In genomic region chr7:33108591-33108930, GRCh38 we compare ENCODE assay signal across 8 cellular contexts. TPM values are rescaled to one million over a fixed set of nuclear protein-coding genes. Genes with fewer than 3 reads are reported as not detected.
DNase-seq lines count a peak whose midpoint lies in the region; ATAC-seq, FAIRE-seq and TF ChIP-seq lines count a peak whose summit lies in the region.

No MANE protein-coding gene starts in this region.

- CTCF ChIA-PET in A549 (lab: Yijun Ruan, JAX) (interaction anchor here (0.7 to 4.1 kb wide), 32 partner anchors 10 to 418 kb away, joined by 3 to 26 read pairs (median 4); partner anchors contain the start of genes BBS9, FKBP9 and NT5C3A), IMR-90 (lab: Yijun Ruan, JAX) (interaction anchor here (0.7 to 1.6 kb wide), 5 partner anchors 22 to 301 kb away, joined by 3 to 5 read pairs (median 3); no protein-coding TSS in a partner anchor)
- CTCF ChIA-PET in activated CD4-positive, alpha-beta memory T cell treated with anti-CD3 and anti-CD28 coated beads, Interleukin-2, amount 10 ng/mL, durations not matched to agents 7 days and 5 days (lab: Charles Lee) = interaction anchor here (0.7 to 4.5 kb wide), 33 partner anchors 9 to 618 kb away, joined by 3 to 59 read pairs (median 6); partner anchors contain the start of genes BBS9, KBTBD2, LSM5 and NT5C3A

- no peaks in the 10 kb centered on the region for H3K9me1 ChIP-seq in IMR-90 (ENCODE audit: insufficient read depth, low read length)

- H3K56ac ChIP-seq in IMR-90 (ENCODE audit: extremely low read depth, insufficient read depth, low read length) = peak overlapping the region; percentile 71; the same call in 1 of the 2 replicates

- TF ChIP-seq POLR2A in A549 (IDR thresholded peaks at IDR 0.05; ENCODE audit: low read length) (no peak), IMR-90 (IDR thresholded peaks at IDR 0.05; ENCODE audit: low read depth, low read length) (no peak)

- H3K4me3 ChIP-seq in A549 (peak overlapping the region; percentile 90), IMR-90 (ENCODE audit: insufficient read depth, low read depth, low read length) (peak overlapping the region; percentile 92), skeletal muscle satellite cell (ENCODE audit: low read length) (peak overlapping the region; percentile 92)

- H3K27ac ChIP-seq in A549 (peak overlapping the region; percentile 90 to 97), IMR-90 (ENCODE audit: insufficient read depth, low read length) (peak overlapping the region; percentile 62)

- no peak overlapping the region for H2BK20ac ChIP-seq in IMR-90 (ENCODE audit: low read depth, low read length)

- peak overlapping the region; percentile 77 for H3K9ac ChIP-seq in IMR-90 (ENCODE audit: low read depth, low read length)
- H3K9ac ChIP-seq in skeletal muscle satellite cell (ENCODE audit: low read depth, low read length) = peak overlapping the region; percentile 86

- peak overlapping the region; percentile 54 for H3K27ac Mint-ChIP-seq in activated CD4-positive, alpha-beta memory T cell treated with anti-CD3 and anti-CD28 coated beads, Interleukin-2, amount 10 ng/mL, durations not matched to agents 7 days and 5 days
- H3K27ac Mint-ChIP-seq in glutamatergic neuron (ENCODE audit: unreplicated experiment) = peak overlapping the region; percentile 91

- no peak for TF ChIP-seq EP300 in A549 (IDR thresholded peaks at IDR 0.05)

- DNase-seq in A549 (ENCODE audit: low read depth in 1 of 2, low spot score in 1 of 2) = peak in 1 of 2 experiments; percentile 31
- DNase-seq in IMR-90 = no peak
- DNase-seq in activated CD4-positive, alpha-beta memory T cell treated with anti-CD3 and anti-CD28 coated beads, Interleukin-2, amount 10 ng/mL, durations not matched to agents 7 days and 5 days = no peak
- DNase-seq in glutamatergic neuron = peak; percentile 21
- no peak for DNase-seq in DMS79 (lab: John Stamatoyannopoulos, UW)
- no peak for DNase-seq in AG20443 (ENCODE audit: low spot score)

- peaks cover 13% of the 10 kb centered on the region for H4K20me1 ChIP-seq in IMR-90 (ENCODE audit: insufficient read depth, low read length)

- ATAC-seq in A549 (peak; percentile 37 to 57), GM18907 (IDR thresholded peaks at IDR 0.05; ENCODE audit: unreplicated experiment) (peak; percentile 19), IMR-90 (ENCODE audit: low read depth) (peak; percentile 1; the same call in 1 of the 2 replicates)

- BruUV-seq in IMR-90 (replicated peaks; lab: Mats Ljungman, UMichigan) = no TSS peak

- dilution Hi-C loops in IMR-90 (cut with HindIII; ENCODE audit: low sequenced_read_pairs, unreplicated experiment) = no loop called here

- TF ChIP-seq RAD21 in A549 (conservative IDR thresholded peaks at IDR 0.05 in 1 of 2, IDR thresholded peaks at IDR 0.05 in 1 of 2) (no peak), IMR-90 (IDR thresholded peaks at IDR 0.05; ENCODE audit: low read length) (no peak)

- H4K8ac ChIP-seq in IMR-90 (ENCODE audit: low read depth in 2 of 2, low read length in 2 of 2) = peak overlapping the region in 1 of 2 experiments; percentile 63; a peak in 1 of 4 replicates

- H3K36me3 ChIP-seq in IMR-90 (ENCODE audit: control insufficient read depth, insufficient read depth, low read length) = peaks cover under 1% of the 10 kb centered on the region
- H3K36me3 ChIP-seq in skeletal muscle satellite cell (ENCODE audit: insufficient read depth, low read length) = no peaks in the 10 kb centered on the region

- 0 out of 2 replicates have a peak overlapping the region, but pooled peaks have one; percentile 41 for H3K14ac ChIP-seq in IMR-90 (replicated peaks; ENCODE audit: low read depth, low read length)

- H3K27me3 Mint-ChIP-seq in activated CD4-positive, alpha-beta memory T cell treated with anti-CD3 and anti-CD28 coated beads, Interleukin-2, amount 10 ng/mL, durations not matched to agents 7 days and 5 days = peaks cover 19% of the 10 kb centered on the region
- H3K27me3 Mint-ChIP-seq in glutamatergic neuron (ENCODE audit: unreplicated experiment) = no peaks in the 10 kb centered on the region

- no peak for TF ChIP-seq CTCF in A549 (IDR thresholded peaks at IDR 0.05)
- TF ChIP-seq CTCF in IMR-90 (conservative IDR thresholded peaks at IDR 0.05; ENCODE audit: low read depth, low read length) = no peak
- no peak for TF ChIP-seq CTCF in glutamatergic neuron (IDR thresholded peaks at IDR 0.05; ENCODE audit: partially characterized antibody, unreplicated experiment)

- H2BK5ac ChIP-seq in IMR-90 (ENCODE audit: low read depth, low read length, poor library complexity, severe bottlenecking) = no peak overlapping the region

- peak overlapping the region; percentile 83 for H3K4me3 Mint-ChIP-seq in activated CD4-positive, alpha-beta memory T cell treated with anti-CD3 and anti-CD28 coated beads, Interleukin-2, amount 10 ng/mL, durations not matched to agents 7 days and 5 days
- peak overlapping the region; percentile 99 for H3K4me3 Mint-ChIP-seq in glutamatergic neuron (ENCODE audit: unreplicated experiment)

- peaks cover 6% of the 10 kb centered on the region; the same call in 1 of the 2 replicates for H3K27me3 ChIP-seq in IMR-90 (ENCODE audit: control insufficient read depth, insufficient read depth, low read length)
- H3K27me3 ChIP-seq in skeletal muscle satellite cell (ENCODE audit: control insufficient read depth, insufficient read depth, low read length) = peaks cover 6% of the 10 kb centered on the region

- no peaks in the 10 kb centered on the region for H3K36me3 Mint-ChIP-seq in activated CD4-positive, alpha-beta memory T cell treated with anti-CD3 and anti-CD28 coated beads, Interleukin-2, amount 10 ng/mL, durations not matched to agents 7 days and 5 days (ENCODE audit: low read depth)
- no peaks in the 10 kb centered on the region for H3K36me3 Mint-ChIP-seq in glutamatergic neuron (ENCODE audit: unreplicated experiment)

- H3K9me3 Mint-ChIP-seq in activated CD4-positive, alpha-beta memory T cell treated with anti-CD3 and anti-CD28 coated beads, Interleukin-2, amount 10 ng/mL, durations not matched to agents 7 days and 5 days = no peaks in the 10 kb centered on the region
- peaks cover 4% of the 10 kb centered on the region for H3K9me3 Mint-ChIP-seq in glutamatergic neuron (ENCODE audit: unreplicated experiment)

- H3K4me1 ChIP-seq in A549 (peaks cover 13% of the 10 kb centered on the region; the same call in 2 of the 3 replicates), IMR-90 (ENCODE audit: control insufficient read depth, insufficient read depth, low read length) (peaks cover 6% of the 10 kb centered on the region), skeletal muscle satellite cell (ENCODE audit: control insufficient read depth, insufficient read depth, low read length) (peaks cover 14% of the 10 kb centered on the region)

- FAIRE-seq in A549 (lab: Jason Lieb, UNC) = no peak

- H3K18ac ChIP-seq in IMR-90 (ENCODE audit: low read depth, low read length) = no peak overlapping the region

- intact Hi-C loops in IMR-90 (cut with micrococcal nuclease) = loop anchor here (2.0 to 5.0 kb wide), 5 partner anchors 151 to 614 kb away; partner anchors contain the start of genes AVL9, FKBP9 and KBTBD2

- H2AFZ ChIP-seq in IMR-90 (replicated peaks; ENCODE audit: low read length, poor library complexity) = peak overlapping the region; percentile 95

- H3K4ac ChIP-seq in IMR-90 (ENCODE audit: low read depth, low read length) = peak overlapping the region; percentile 68

- peak overlapping the region; percentile 60 for H2AK9ac ChIP-seq in IMR-90 (replicated peaks; ENCODE audit: low read depth, low read length, poor library complexity)

- H2BK120ac ChIP-seq in IMR-90 (ENCODE audit: low read depth, low read length) = no peak overlapping the region

- H4K91ac ChIP-seq in IMR-90 (ENCODE audit: insufficient read depth, low read depth, low read length) = no peak overlapping the region

- H2AK5ac ChIP-seq in IMR-90 (ENCODE audit: low read depth, low read length) = no peak overlapping the region

- peaks cover 26 to 36% of the 10 kb centered on the region in 2 experiments for H3K79me1 ChIP-seq in IMR-90 (ENCODE audit: low read depth in 1 of 2, low read length in 2 of 2)

- POLR2A ChIA-PET in A549 (lab: Yijun Ruan, JAX) (interaction anchor here (1.3 kb wide), 1 partner anchor 151 kb away, joined by 5 read pairs; the partner anchor contains the start of gene FKBP9), IMR-90 (lab: Charles Lee; ENCODE audit: unreplicated experiment) (no interaction called here)
- POLR2A ChIA-PET in activated CD4-positive, alpha-beta memory T cell treated with anti-CD3 and anti-CD28 coated beads, Interleukin-2, amount 10 ng/mL, durations not matched to agents 7 days and 5 days (lab: Charles Lee) = interaction anchor here (0.8 to 3.0 kb wide), 9 partner anchors 31 to 263 kb away, joined by 3 to 25 read pairs (median 4); partner anchors contain the start of genes KBTBD2 and NT5C3A

- H3K4me2 ChIP-seq in A549 (peak overlapping the region; percentile 75), IMR-90 (ENCODE audit: low read depth, low read length) (peak overlapping the region; percentile 100), skeletal muscle satellite cell (ENCODE audit: low read length) (peak overlapping the region; percentile 94)

- H3K4me1 Mint-ChIP-seq in activated CD4-positive, alpha-beta memory T cell treated with anti-CD3 and anti-CD28 coated beads, Interleukin-2, amount 10 ng/mL, durations not matched to agents 7 days and 5 days = peaks cover 34% of the 10 kb centered on the region
- H3K4me1 Mint-ChIP-seq in glutamatergic neuron (ENCODE audit: low read depth, unreplicated experiment) = peaks cover 7% of the 10 kb centered on the region

- H3K9me3 ChIP-seq in A549 (no peaks in the 10 kb centered on the region), IMR-90 (ENCODE audit: control insufficient read depth, insufficient read depth, low read length) (no peaks in the 10 kb centered on the region), skeletal muscle satellite cell (replicated peaks; ENCODE audit: low read length) (no peaks in the 10 kb centered on the region)

- peak overlapping the region; percentile 8 for H3K23ac ChIP-seq in IMR-90 (ENCODE audit: low read depth, low read length)

- in situ Hi-C loops in IMR-90 (cut with MboI; ENCODE audit: low sequenced_read_pairs) = no loop called here

- no peak overlapping the region for H2BK15ac ChIP-seq in IMR-90 (ENCODE audit: low read depth, low read length)

- under 1% methylated on average over 7 of the region's 7 CpGs for WGBS in A549 (ENCODE audit: missing lambda C conversion rate)
- WGBS in IMR-90 (ENCODE audit: extremely low coverage in 2 of 2, insufficient read length in 1 of 2), 2 experiments = 0% methylated on average over 1 of the region's 7 CpGs; no CpG with 5 or more reads in 1 of the 2 experiments

- no peak overlapping the region; the same call in 1 of the 2 replicates for H4K5ac ChIP-seq in IMR-90 (ENCODE audit: low read depth, low read length)

RNA-seq across cellular contexts. Expression of gene RP9, which starts 0.6 kb away (rescaled TPM):
- polyA plus RNA-seq in A549 (2011; rRNA removed) = 34.4 and 51.5 TPM in 2 replicates
- polyA plus RNA-seq in A549 (2012; cell fraction: cytosol; rRNA removed) = 19.5 and 22.7 TPM in 2 replicates
- polyA plus RNA-seq in A549 (2012; cell fraction: nucleus; rRNA removed) = 10.0 and 13.3 TPM in 2 replicates
- polyA plus RNA-seq in A549 (2017; fragmentation: RNase III; extraction: RNeasy Plus Mini Kit Qiagen cat#74134 plus additional on column Dnase treatment) = 25.1 to 28.8 TPM (median 25.7 TPM) in 3 replicates
- 13.5 and 13.6 TPM in 2 replicates for polyA minus RNA-seq in A549 (2011; rRNA and poly(A)+ RNA removed)
- 9.5 and 14.7 TPM in 2 replicates for total RNA-seq in IMR-90 (2012; rRNA removed)
- polyA plus RNA-seq in IMR-90 (2012; rRNA removed) = 18.1 and 18.3 TPM in 2 replicates
- 5.6 and 7.2 TPM in 2 replicates for polyA plus RNA-seq in IMR-90 (2012; cell fraction: cytosol; rRNA removed)
- polyA plus RNA-seq in IMR-90 (2012; cell fraction: nucleus; rRNA removed; ENCODE audit: low replicate concordance) = 7.2 and 14.9 TPM in 2 replicates
- total RNA-seq in activated CD4-positive, alpha-beta memory T cell treated with anti-CD3 and anti-CD28 coated beads, Interleukin-2, amount 10 ng/mL, durations not matched to agents 7 days and 5 days = 10 to 100 TPM in 1 of 2 experiments, 1 to 10 TPM in 1; 9.7 to 11.5 TPM
- total RNA-seq in glutamatergic neuron (ENCODE audit: unreplicated experiment) = 26.4 TPM
- 5.1 and 6.1 TPM in 2 replicates for total RNA-seq in skeletal muscle satellite cell (2012; rRNA removed)

RNA-seq across cellular contexts. Expression of gene BBS9, which starts 20.8 kb away (rescaled TPM):
- polyA plus RNA-seq in A549 (2011; rRNA removed) = 9.1 and 9.2 TPM in 2 replicates
- polyA plus RNA-seq in A549 (2012; cell fraction: cytosol; rRNA removed) = 1.8 and 2.4 TPM in 2 replicates
- 1.1 and 3.4 TPM in 2 replicates for polyA plus RNA-seq in A549 (2012; cell fraction: nucleus; rRNA removed)
- polyA plus RNA-seq in A549 (2017; fragmentation: RNase III; extraction: RNeasy Plus Mini Kit Qiagen cat#74134 plus additional on column Dnase treatment) = 5.5 to 10.6 TPM (median 8.3 TPM) in 3 replicates
- 19.7 and 21.6 TPM in 2 replicates for polyA minus RNA-seq in A549 (2011; rRNA and poly(A)+ RNA removed)
- 9.5 and 11.9 TPM in 2 replicates for total RNA-seq in IMR-90 (2012; rRNA removed)
- polyA plus RNA-seq in IMR-90 (2012; rRNA removed) = 6.5 and 7.9 TPM in 2 replicates
- 2.5 and 3.6 TPM in 2 replicates for polyA plus RNA-seq in IMR-90 (2012; cell fraction: cytosol; rRNA removed)
- 1.9 and 7.4 TPM in 2 replicates for polyA plus RNA-seq in IMR-90 (2012; cell fraction: nucleus; rRNA removed; ENCODE audit: low replicate concordance)
- 10 to 100 TPM; 13.7 to 14.0 TPM for total RNA-seq in activated CD4-positive, alpha-beta memory T cell treated with anti-CD3 and anti-CD28 coated beads, Interleukin-2, amount 10 ng/mL, durations not matched to agents 7 days and 5 days
- total RNA-seq in glutamatergic neuron (ENCODE audit: unreplicated experiment) = 21.1 TPM
- 8.9 and 12.7 TPM in 2 replicates for total RNA-seq in skeletal muscle satellite cell (2012; rRNA removed)

RNA-seq across cellular contexts. Expression of gene NT5C3A, which starts 46.0 kb away (rescaled TPM):
- polyA plus RNA-seq in A549 (2011; rRNA removed) (37.0 and 59.6 TPM in 2 replicates), A549 (2017; fragmentation: RNase III; extraction: RNeasy Plus Mini Kit Qiagen cat#74134 plus additional on column Dnase treatment) (37.0 to 38.2 TPM (median 37.7 TPM) in 3 replicates), IMR-90 (2012; rRNA removed) (8.9 and 11.3 TPM in 2 replicates)
- polyA plus RNA-seq in A549 (2012; cell fraction: cytosol; rRNA removed) = 10.5 and 12.7 TPM in 2 replicates
- 4.8 and 7.5 TPM in 2 replicates for polyA plus RNA-seq in A549 (2012; cell fraction: nucleus; rRNA removed)
- polyA minus RNA-seq in A549 (2011; rRNA and poly(A)+ RNA removed) = 3.7 and 6.5 TPM in 2 replicates
- total RNA-seq in IMR-90 (2012; rRNA removed) (12.2 and 22.2 TPM in 2 replicates), glutamatergic neuron (ENCODE audit: unreplicated experiment) (35.9 TPM)
- polyA plus RNA-seq in IMR-90 (2012; cell fraction: cytosol; rRNA removed) = 1.8 and 2.3 TPM in 2 replicates
- polyA plus RNA-seq in IMR-90 (2012; cell fraction: nucleus; rRNA removed; ENCODE audit: low replicate concordance) = 1.1 and 5.8 TPM in 2 replicates
- 10 to 100 TPM; 86.9 to 89.6 TPM for total RNA-seq in activated CD4-positive, alpha-beta memory T cell treated with anti-CD3 and anti-CD28 coated beads, Interleukin-2, amount 10 ng/mL, durations not matched to agents 7 days and 5 days
- 14.7 and 23.2 TPM in 2 replicates for total RNA-seq in skeletal muscle satellite cell (2012; rRNA removed)
